Comparison of ENCODE assay signal across 10 cellular contexts in the genomic region with DNA sequence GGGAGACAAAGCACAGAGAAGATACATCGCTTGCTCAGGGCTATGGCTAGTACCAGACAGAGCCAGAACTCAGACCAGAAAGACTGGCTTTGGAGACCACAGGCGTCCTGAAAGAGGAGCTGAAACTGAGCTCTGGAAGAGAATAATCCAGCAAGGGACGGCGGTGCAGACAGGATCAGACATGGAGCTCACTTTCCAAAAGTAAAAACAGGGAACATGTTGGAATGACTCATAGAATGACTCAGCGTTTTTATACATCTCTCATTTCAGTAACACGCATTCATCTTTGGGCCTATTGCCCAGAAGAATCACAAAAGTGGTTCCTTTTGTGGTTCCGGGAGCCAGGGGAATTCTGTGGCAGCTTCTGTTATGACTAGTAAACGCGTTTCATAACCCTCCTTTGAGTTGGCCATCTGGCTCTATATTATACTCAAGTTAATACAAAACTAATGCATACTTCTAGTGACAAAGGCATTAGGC. TPM values are rescaled to one million over a fixed set of nuclear protein-coding genes. Genes with fewer than 3 reads are reported as not detected.
DNase-seq lines count a peak whose midpoint lies in the region; ATAC-seq and TF ChIP-seq lines count a peak whose summit lies in the region.
"Had no signal": no experiment of that assay in that cellular context is flagged by ENCODE, and none has a peak within 500 bp of the region (broad histone marks: within the 10 kb centered on the region; RNA-seq: fewer than 3 reads in every experiment).

No MANE protein-coding gene starts in this region.

- intact Hi-C loops in natural killer cell (cut with micrococcal nuclease) = no loop called here

- no peak for TF ChIP-seq CTCF in natural killer cell (IDR thresholded peaks at IDR 0.05)

- peaks cover 8 to 26% of the 10 kb centered on the region in 2 donors for H3K27me3 Mint-ChIP-seq in natural killer cell (ENCODE audit: low read depth in 2 of 2)

- no peaks in the 10 kb centered on the region for H3K36me3 Mint-ChIP-seq in natural killer cell

- H3K4me1 Mint-ChIP-seq in natural killer cell = no peaks in the 10 kb centered on the region
- H3K4me1 Mint-ChIP-seq: B cell had no signal

- peak; percentile 78 for ATAC-seq in HG03039 (IDR thresholded peaks at IDR 0.05; ENCODE audit: unreplicated experiment)
- ATAC-seq in natural killer cell = no peak

- H3K9me3 ChIP-seq in SK-N-MC (ENCODE audit: low read depth, low read length) = no peaks in the 10 kb centered on the region

- DNase-seq in NCI-H2029 (lab: John Stamatoyannopoulos, UW) (peak; percentile 9), NCI-H2029 treated with DMSO at 0.1 percent for 48 hours (lab: John Stamatoyannopoulos, UW) (no peak), SK-N-MC (ENCODE audit: low read depth, low spot score) (no peak), hepatic stellate cell (ENCODE audit: low spot score) (peak; percentile 51), natural killer cell (no peak), GF-D8 (lab: John Stamatoyannopoulos, UW) (no peak), GM19240 (ENCODE audit: insufficient read length, low spot score) (no peak)

- no peak overlapping the region for H3K4me3 ChIP-seq in SK-N-MC

- no peaks in the 10 kb centered on the region for H3K9me3 Mint-ChIP-seq in natural killer cell

- H3K4me3 Mint-ChIP-seq in natural killer cell = no peak overlapping the region
- H3K4me3 Mint-ChIP-seq: B cell had no signal

- H3K27ac Mint-ChIP-seq in natural killer cell = no peak overlapping the region
- H3K27ac Mint-ChIP-seq: B cell had no signal

- peak overlapping the region; percentile 42; the same call in 1 of the 2 replicates for H3K27ac ChIP-seq in SK-N-MC
- H3K27ac ChIP-seq: parathyroid adenoma had no signal

- no peak overlapping the region for H3K9ac ChIP-seq in SK-N-MC (ENCODE audit: insufficient read length)
- H3K9ac ChIP-seq: parathyroid adenoma had no signal

- no peaks in the 10 kb centered on the region for H3K36me3 ChIP-seq in SK-N-MC (ENCODE audit: insufficient read depth, low read length)

RNA-seq across cellular contexts. Expression of gene PLEKHS1, which starts 37.2 kb away (rescaled TPM):
- under 1 TPM; 0.14 to 0.90 (median 0.23) TPM for total RNA-seq in natural killer cell
- total RNA-seq: B cell had no signal

Comparison
In these comparisons a context has a peak if more than half of its experiments do, and no peak if none do; other contexts are left out.
1. DNase-seq: peak in NCI-H2029 (single experiment) and hepatic stellate cell (single experiment); none in NCI-H2029 treated with DMSO at 0.1 percent for 48 hours (single experiment), SK-N-MC (single experiment), natural killer cell (single experiment), GF-D8 (single experiment) and GM19240 (single experiment).